8 cellular contexts compared by ENCODE assay signal in the genomic region with DNA sequence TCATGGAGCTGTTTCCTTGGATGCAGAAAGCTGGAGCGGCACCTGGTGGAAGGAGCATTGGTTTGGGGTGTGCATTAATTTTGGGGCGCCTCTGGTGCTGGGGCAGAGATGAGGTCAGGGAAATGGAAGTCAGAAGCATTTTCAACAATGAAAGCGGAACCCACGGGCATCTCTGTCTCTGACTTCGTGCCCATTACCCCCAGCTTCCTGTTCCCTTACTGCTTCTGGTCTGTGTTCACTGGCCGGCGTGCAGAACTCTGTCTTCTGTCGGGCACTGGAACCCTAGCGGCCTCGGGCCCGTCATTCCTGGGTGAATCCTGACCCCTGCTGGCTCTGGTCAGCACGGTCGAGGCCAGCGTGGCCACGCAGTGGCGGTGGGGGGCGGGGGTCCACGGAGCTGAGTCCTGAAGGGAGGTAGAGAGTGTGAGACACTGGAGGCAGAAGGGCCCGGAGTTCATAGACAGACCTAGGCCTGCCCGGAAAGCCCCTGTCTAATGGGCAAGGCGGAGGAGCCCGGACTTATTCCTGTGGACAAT. TPM values are rescaled to one million over a fixed set of nuclear protein-coding genes. Genes with fewer than 3 reads are reported as not detected.
DNase-seq lines count a peak whose midpoint lies in the region; ATAC-seq and TF ChIP-seq lines count a peak whose summit lies in the region.

No MANE protein-coding gene starts in this region.

- TF ChIP-seq CTCF in colonic mucosa (IDR thresholded peaks at IDR 0.05) (peak; percentile 39), right lobe of liver (IDR thresholded peaks at IDR 0.05) (peak; percentile 46 to 86 (median 65)), tibial artery (IDR thresholded peaks at IDR 0.05) (peak; percentile 28 to 49)

- H3K27ac ChIP-seq in colonic mucosa (no peak overlapping the region), right lobe of liver (no peak overlapping the region), tibial artery (no peak overlapping the region)

- H3K4me3 ChIP-seq in colonic mucosa (no peak overlapping the region), right lobe of liver (no peak overlapping the region), tibial artery (no peak overlapping the region)

- DNase-seq in activated CD8-positive, alpha-beta memory T cell treated with anti-CD3 and anti-CD28 coated beads, Interleukin-2, amount 10 ng/mL, durations not matched to agents 7 days and 5 days: peak; percentile 58
- DNase-seq in activated CD8-positive, alpha-beta memory T cell treated with anti-CD3 and anti-CD28 coated beads, Interleukin-2, amount 50 U/mL, for 48 hours: no peak
- DNase-seq in NOMO-1 treated with dmso at 0.1 percent for 144 hours (lab: John Stamatoyannopoulos, UW; ENCODE audit: unreplicated experiment): peak; percentile 93
- DNase-seq in colonic mucosa: peak; percentile 59
- DNase-seq in right lobe of liver: peak; percentile 77 to 84 (median 79)
- peak; percentile 66 to 77 for DNase-seq in tibial artery
- no peak for DNase-seq in NK-92 treated with Interleukin-12 subunit alpha and Interleukin-12 subunit beta, amount 100 ng/mL, for 24 hours (lab: John Stamatoyannopoulos, UW)
- DNase-seq in cortex of kidney (lab: John Stamatoyannopoulos, UW): no peak

- peak; percentile 71 for ATAC-seq in activated CD8-positive, alpha-beta memory T cell treated with anti-CD3 and anti-CD28 coated beads, Interleukin-2, amount 10 ng/mL, durations not matched to agents 7 days and 5 days
- ATAC-seq in right lobe of liver: peak; percentile 89 to 97 (median 93)

- H3K4me1 ChIP-seq in colonic mucosa: no peaks in the 10 kb centered on the region
- H3K4me1 ChIP-seq in right lobe of liver: no peaks in the 10 kb centered on the region
- H3K4me1 ChIP-seq in tibial artery: peaks cover 0 to 6% (median 0%) of the 10 kb centered on the region in 4 donors

- H3K9me3 ChIP-seq in colonic mucosa: no peaks in the 10 kb centered on the region
- no peaks in the 10 kb centered on the region for H3K9me3 ChIP-seq in right lobe of liver
- H3K9me3 ChIP-seq in tibial artery: peaks cover 0 to 14% (median 13%) of the 10 kb centered on the region in 3 donors

- peaks cover 8% of the 10 kb centered on the region for H3K27me3 ChIP-seq in colonic mucosa
- peaks cover 0 to 7% of the 10 kb centered on the region in 2 donors for H3K27me3 ChIP-seq in right lobe of liver
- H3K27me3 ChIP-seq in tibial artery: peaks cover 0 to 32% of the 10 kb centered on the region in 2 donors

- H3K9me3 Mint-ChIP-seq in activated CD8-positive, alpha-beta memory T cell treated with anti-CD3 and anti-CD28 coated beads, Interleukin-2, amount 10 ng/mL, durations not matched to agents 7 days and 5 days (ENCODE audit: low read depth): peaks cover 5% of the 10 kb centered on the region

- no peak overlapping the region for H3K4me3 Mint-ChIP-seq in activated CD8-positive, alpha-beta memory T cell treated with anti-CD3 and anti-CD28 coated beads, Interleukin-2, amount 10 ng/mL, durations not matched to agents 7 days and 5 days

- no peaks in the 10 kb centered on the region for H3K36me3 ChIP-seq in colonic mucosa
- no peaks in the 10 kb centered on the region for H3K36me3 ChIP-seq in right lobe of liver
- H3K36me3 ChIP-seq in tibial artery: peaks cover 0 to 4% (median 0%) of the 10 kb centered on the region in 3 donors

- H3K36me3 Mint-ChIP-seq in activated CD8-positive, alpha-beta memory T cell treated with anti-CD3 and anti-CD28 coated beads, Interleukin-2, amount 10 ng/mL, durations not matched to agents 7 days and 5 days: peaks cover 8% of the 10 kb centered on the region

- H3K9ac ChIP-seq in colonic mucosa (ENCODE audit: low read depth in 2 of 2, low read length in 2 of 2): no peak overlapping the region

- intact Hi-C loops in colonic mucosa (cut with DNase I) (loop anchor here (5.0 kb wide), 1 partner anchor 39 kb away; no protein-coding TSS in a partner anchor), right lobe of liver (cut with DNase I) (loop anchor here in 1 of 2 donors (10.0 kb wide), 1 partner anchor 81 kb away; the partner anchor contains the start of genes PLEKHJ1 and SF3A2), tibial artery (cut with DNase I; ENCODE audit: low total_unique reads) (no loop called here)

- H3K27me3 Mint-ChIP-seq in activated CD8-positive, alpha-beta memory T cell treated with anti-CD3 and anti-CD28 coated beads, Interleukin-2, amount 10 ng/mL, durations not matched to agents 7 days and 5 days: peaks cover 33% of the 10 kb centered on the region

- no peak for TF ChIP-seq POLR2A in right lobe of liver (IDR thresholded peaks at IDR 0.05)

- no peaks in the 10 kb centered on the region for H3K4me1 Mint-ChIP-seq in activated CD8-positive, alpha-beta memory T cell treated with anti-CD3 and anti-CD28 coated beads, Interleukin-2, amount 10 ng/mL, durations not matched to agents 7 days and 5 days

- CTCF ChIA-PET in activated CD8-positive, alpha-beta memory T cell treated with anti-CD3 and anti-CD28 coated beads, Interleukin-2, amount 10 ng/mL, durations not matched to agents 7 days and 5 days (lab: Charles Lee): interaction anchor here (0.6 to 3.6 kb wide), 13 partner anchors 10 to 276 kb away, joined by 3 to 12 read pairs (median 6); no protein-coding TSS in a partner anchor

- 31% methylated on average over 12 of the region's 22 CpGs for WGBS in right lobe of liver (ENCODE audit: insufficient coverage, low coverage, low lambda C conversion rate, missing lambda C conversion rate)

- no peak overlapping the region for H3K27ac Mint-ChIP-seq in activated CD8-positive, alpha-beta memory T cell treated with anti-CD3 and anti-CD28 coated beads, Interleukin-2, amount 10 ng/mL, durations not matched to agents 7 days and 5 days

RNA-seq across cellular contexts. Expression of gene LINGO3, which starts 7.9 kb away (rescaled TPM):
- under 1 TPM; 0.32 to 0.40 TPM for total RNA-seq in activated CD8-positive, alpha-beta memory T cell treated with anti-CD3 and anti-CD28 coated beads, Interleukin-2, amount 10 ng/mL, durations not matched to agents 7 days and 5 days
- total RNA-seq in colonic mucosa (under 1 TPM in 1 of 2 donors, not detected in 1; 0.58 TPM), right lobe of liver (not detected)

RNA-seq across cellular contexts. Expression of gene LSM7, which starts 12.5 kb away (rescaled TPM):
- 100 to 1,000 TPM; 135 TPM for total RNA-seq in activated CD8-positive, alpha-beta memory T cell treated with anti-CD3 and anti-CD28 coated beads, Interleukin-2, amount 10 ng/mL, durations not matched to agents 7 days and 5 days
- 100 to 1,000 TPM in 1 of 2 donors, 10 to 100 TPM in 1; 99.0 to 185 TPM for total RNA-seq in colonic mucosa
- total RNA-seq in right lobe of liver: 10 to 100 TPM; 22.4 to 64.2 (median 28.2) TPM

RNA-seq across cellular contexts. Expression of gene SPPL2B, which starts 12.6 kb away (rescaled TPM):
- 10 to 100 TPM; 63.2 to 72.4 TPM for total RNA-seq in activated CD8-positive, alpha-beta memory T cell treated with anti-CD3 and anti-CD28 coated beads, Interleukin-2, amount 10 ng/mL, durations not matched to agents 7 days and 5 days
- total RNA-seq in colonic mucosa (100 to 1,000 TPM; 108 to 206 TPM), right lobe of liver (10 to 100 TPM; 11.8 to 39.8 (median 26.5) TPM)

RNA-seq across cellular contexts. Expression of gene PEAK3, which starts 33.9 kb away (rescaled TPM):
- under 1 TPM in 1 of 2 experiments, not detected in 1; 0.54 TPM for total RNA-seq in activated CD8-positive, alpha-beta memory T cell treated with anti-CD3 and anti-CD28 coated beads, Interleukin-2, amount 10 ng/mL, durations not matched to agents 7 days and 5 days
- under 1 TPM; 0.29 to 0.72 TPM for total RNA-seq in colonic mucosa
- under 1 TPM; 0.07 to 0.49 (median 0.36) TPM for total RNA-seq in right lobe of liver

RNA-seq across cellular contexts. Expression of gene TMPRSS9, which starts 44.2 kb away (rescaled TPM):
- total RNA-seq in activated CD8-positive, alpha-beta memory T cell treated with anti-CD3 and anti-CD28 coated beads, Interleukin-2, amount 10 ng/mL, durations not matched to agents 7 days and 5 days: not detected
- under 1 TPM in 1 of 2 donors, not detected in 1; 0.25 TPM for total RNA-seq in colonic mucosa
- total RNA-seq in right lobe of liver: 1 to 10 TPM in 3 of 6 experiments, under 1 TPM in 3; 0.12 to 6.7 (median 2.9) TPM

Comparison
In these comparisons a context has a peak if more than half of its experiments do, and no peak if none do; other contexts are left out.
1. DNase-seq: peak in activated CD8-positive, alpha-beta memory T cell treated with anti-CD3 and anti-CD28 coated beads, Interleukin-2, amount 10 ng/mL, durations not matched to agents 7 days and 5 days (single experiment), NOMO-1 treated with dmso at 0.1 percent for 144 hours (single experiment), colonic mucosa (single experiment), right lobe of liver (3 of 3) and tibial artery (2 of 2); none in activated CD8-positive, alpha-beta memory T cell treated with anti-CD3 and anti-CD28 coated beads, Interleukin-2, amount 50 U/mL, for 48 hours (single experiment), NK-92 treated with Interleukin-12 subunit alpha and Interleukin-12 subunit beta, amount 100 ng/mL, for 24 hours (single experiment) and cortex of kidney (single experiment).
2. Peak in every context shown above with its lines, with median percentiles within 50 percentile points of each other: CTCF ChIP-seq.